ENCODE assay signal across 9 cellular contexts in the genomic region with DNA sequence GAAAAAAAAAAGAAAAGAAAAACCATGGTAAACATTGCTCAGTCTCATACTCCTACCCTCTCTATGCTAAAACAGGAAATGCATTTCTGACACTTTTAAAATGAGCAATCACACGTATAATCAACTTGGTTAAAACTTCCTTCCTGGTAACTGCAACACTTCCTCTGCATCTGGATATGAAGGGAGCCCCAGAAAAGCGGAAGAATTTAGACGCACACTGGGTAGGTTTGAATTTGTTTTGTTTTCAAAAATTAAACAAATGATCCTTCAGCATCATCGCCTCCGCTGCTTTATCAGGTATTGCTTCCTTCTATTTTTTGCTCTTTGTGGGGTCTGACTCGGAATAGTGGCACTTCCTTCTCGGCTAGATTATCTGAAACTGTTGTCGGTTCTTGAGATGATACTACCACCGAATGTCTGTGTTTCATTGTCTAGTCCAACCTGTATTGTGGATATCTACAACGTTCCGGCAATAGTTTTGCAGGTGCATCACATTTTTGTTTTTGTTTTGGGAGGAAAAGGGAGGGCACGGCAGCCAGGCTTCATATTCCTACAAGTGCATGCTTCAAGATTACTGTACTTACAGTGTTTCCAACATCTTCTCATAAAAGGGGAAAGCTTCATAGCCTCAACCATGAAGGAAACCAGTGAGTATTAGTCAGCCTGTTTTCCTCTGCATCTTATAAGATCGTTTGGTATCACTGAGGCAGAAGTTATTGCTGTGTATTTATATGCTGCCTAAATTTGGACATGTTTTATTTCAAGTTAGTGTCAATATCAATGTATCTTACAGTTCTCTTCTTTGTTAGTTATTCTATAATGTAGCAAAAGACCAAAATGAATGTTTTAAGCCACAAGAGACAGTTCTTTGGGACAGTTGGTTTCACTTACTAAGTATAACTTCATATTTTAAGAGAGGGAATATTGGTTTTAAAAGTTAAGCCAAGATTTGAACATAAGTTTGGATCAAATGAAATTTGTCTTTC. TPM values are rescaled to one million over a fixed set of nuclear protein-coding genes. Genes with fewer than 3 reads are reported as not detected.
DNase-seq lines count a peak whose midpoint lies in the region; ATAC-seq and TF ChIP-seq lines count a peak whose summit lies in the region.
"Had no signal": no experiment of that assay in that cellular context is flagged by ENCODE, and none has a peak within 500 bp of the region (broad histone marks: within the 10 kb centered on the region; RNA-seq: fewer than 3 reads in every experiment).

Gene PIK3CG, plus strand, starts transcription at position 153 of the 986 bp plus-strand sequence. CDS start 2,280 bp downstream, outside the sequence.

- CTCF ChIA-PET in activated CD8-positive, alpha-beta memory T cell treated with anti-CD3 and anti-CD28 coated beads for 36 hours (lab: Charles Lee): no interaction called here

- intact Hi-C loops in left ventricle myocardium superior (cut with micrococcal nuclease): no loop called here

- no peak within 1 kb of the TSS for H3K27ac ChIP-seq in foreskin keratinocyte

- H3K27me3 ChIP-seq in foreskin keratinocyte: peaks cover 22% of the 10 kb centered on the region

- POLR2A ChIA-PET in activated CD8-positive, alpha-beta memory T cell treated with anti-CD3 and anti-CD28 coated beads for 36 hours (lab: Charles Lee): interaction anchor here (0.7 kb wide), 1 partner anchor 72 kb away, joined by 3 read pairs; no protein-coding TSS in a partner anchor

- no peaks in the 10 kb centered on the region for H3K4me1 ChIP-seq in foreskin keratinocyte

- ATAC-seq in HG03045 (IDR thresholded peaks at IDR 0.05; ENCODE audit: unreplicated experiment) (peak; percentile 51), left ventricle myocardium superior (peak; percentile 81), foreskin keratinocyte (no peak)

- no peak for DNase-seq in activated CD8-positive, alpha-beta memory T cell treated with anti-CD3 and anti-CD28 coated beads for 24 hours
- DNase-seq in SKM-1 treated with dmso at 0.1 percent for 144 hours (lab: John Stamatoyannopoulos, UW; ENCODE audit: unreplicated experiment) (peak; percentile 93), left ventricle myocardium superior (no peak), mesenteric fat pad (ENCODE audit: low spot score) (no peak), iPS-NIHi7 (ENCODE audit: extremely low spot score) (no peak), foreskin keratinocyte (no peak)

- no peak for TF ChIP-seq CTCF in foreskin keratinocyte (conservative IDR thresholded peaks at IDR 0.05)

RNA-seq across cellular contexts. Expression of gene PIK3CG, which starts in this region (rescaled TPM):
- 10 to 100 TPM; 26.6 to 26.9 TPM for total RNA-seq in activated CD8-positive, alpha-beta memory T cell treated with anti-CD3 and anti-CD28 coated beads for 36 hours
- total RNA-seq in left ventricle myocardium superior: 2.3 TPM
- total RNA-seq in mesenteric fat pad: 7.9 TPM
- total RNA-seq in foreskin keratinocyte: not detected in 2 replicates
- not detected in 2 replicates for polyA plus RNA-seq in foreskin keratinocyte
- total RNA-seq: renal cortical epithelial cell had no signal
